Comparison of ENCODE assay signal across 8 cellular contexts in genomic region chr11:36449566-36450390, GRCh38.
A peak's percentile ranks its signal among the peaks of the same experiment; 100 is the strongest.
DNase-seq lines count a peak whose midpoint lies in the region; ATAC-seq, FAIRE-seq and TF ChIP-seq lines count a peak whose summit lies in the region.

No MANE protein-coding gene starts in this region.

- H3K23me2 ChIP-seq in H9 (ENCODE audit: insufficient read length, low read depth, low read length, poor library complexity, severe bottlenecking): no peaks in the 10 kb centered on the region

- ATAC-seq in activated B cell treated with CpG ODN at 0.5 μM for 24 hours (ENCODE audit: low read depth): peak; percentile 64

- no peak overlapping the region for H3K14ac ChIP-seq in H9 (ENCODE audit: insufficient read depth, low read length)
- no peak overlapping the region for H3K14ac ChIP-seq in mesenchymal stem cell (ENCODE audit: low read length in 2 of 2)

- no peak for TF ChIP-seq POLR2A in GM12891 (IDR thresholded peaks at IDR 0.05; ENCODE audit: low read depth, low read length)

- H3K4me1 ChIP-seq in H9 (ENCODE audit: insufficient read depth, low read length) (no peaks in the 10 kb centered on the region; the same call in 1 of the 2 replicates), mesenchymal stem cell (ENCODE audit: control insufficient read depth, insufficient read depth, low read depth, low read length) (peaks cover 43% of the 10 kb centered on the region), smooth muscle cell (ENCODE audit: low read depth) (peaks cover 32% of the 10 kb centered on the region)

- no peaks in the 10 kb centered on the region; the same call in none of the 2 replicates for H3K27me3 Mint-ChIP-seq in H9 (ENCODE audit: low read depth)
- no peaks in the 10 kb centered on the region for H3K27me3 Mint-ChIP-seq in activated B cell treated with CpG ODN at 0.5 μM for 24 hours

- no peak overlapping the region for H2BK20ac ChIP-seq in H9 (ENCODE audit: low read depth, low read length, poor library complexity, severe bottlenecking)

- H3K9me3 Mint-ChIP-seq in H9 (no peaks in the 10 kb centered on the region; a peak in 1 of 5 replicates), activated B cell treated with CpG ODN at 0.5 μM for 24 hours (no peaks in the 10 kb centered on the region)

- H2BK5ac ChIP-seq in H9 (ENCODE audit: insufficient read length, low read length): no peak overlapping the region
- no peak overlapping the region for H2BK5ac ChIP-seq in mesenchymal stem cell (ENCODE audit: low read depth, low read length, poor library complexity, severe bottlenecking)

- no peak overlapping the region for H2BK15ac ChIP-seq in H9 (ENCODE audit: low read depth, low read length)
- no peak overlapping the region for H2BK15ac ChIP-seq in mesenchymal stem cell (ENCODE audit: low read depth, poor library complexity, severe bottlenecking)

- H3K27ac ChIP-seq in H9 (ENCODE audit: insufficient read length, low read depth, low read length) (no peak overlapping the region), mesenchymal stem cell (ENCODE audit: low read length, poor library complexity, severe bottlenecking) (peak overlapping the region; percentile 38), smooth muscle cell (ENCODE audit: low read depth) (no peak overlapping the region)

- H3K18ac ChIP-seq in H9 (ENCODE audit: insufficient read length, low read depth, low read length) (no peak overlapping the region), mesenchymal stem cell (ENCODE audit: low read depth in 1 of 2, low read length in 2 of 2) (peak overlapping the region in 1 of 2 experiments; percentile 28)

- H2BK12ac ChIP-seq in H9 (ENCODE audit: insufficient read length, low read depth, low read length): no peak overlapping the region
- peak overlapping the region in 1 of 2 experiments; percentile 12 for H2BK12ac ChIP-seq in mesenchymal stem cell (ENCODE audit: low read length in 2 of 2)

- H3K27ac Mint-ChIP-seq in H9 (no peak overlapping the region; a peak in 1 of 7 replicates), activated B cell treated with CpG ODN at 0.5 μM for 24 hours (peak overlapping the region; percentile 61)

- no peaks in the 10 kb centered on the region for H3K9me3 ChIP-seq in H9 (ENCODE audit: control insufficient read depth, low read depth, low read length)
- H3K9me3 ChIP-seq in mesenchymal stem cell (ENCODE audit: control insufficient read depth, low read length): no peaks in the 10 kb centered on the region
- no peaks in the 10 kb centered on the region for H3K9me3 ChIP-seq in smooth muscle cell (replicated peaks; ENCODE audit: low read depth)

- H3K23ac ChIP-seq in H9 (ENCODE audit: insufficient read length, low read depth, low read length): no peak overlapping the region
- no peak overlapping the region for H3K23ac ChIP-seq in mesenchymal stem cell (ENCODE audit: low read length in 2 of 2)

- H4K5ac ChIP-seq in H9 (ENCODE audit: insufficient read length, low read depth, low read length): no peak overlapping the region

- H3K36me3 ChIP-seq in mesenchymal stem cell (ENCODE audit: control insufficient read depth in 1 of 2, insufficient read depth in 2 of 2, low read depth in 1 of 2, low read length in 2 of 2) (peaks cover 0 to 57% of the 10 kb centered on the region in 2 experiments), smooth muscle cell (ENCODE audit: low read depth) (peaks cover 6% of the 10 kb centered on the region)

- H3K4me3 ChIP-seq in mesenchymal stem cell (ENCODE audit: insufficient read depth in 1 of 2, low read depth in 1 of 2, low read length in 2 of 2): peak overlapping the region in 1 of 2 experiments; percentile 68
- H3K4me3 ChIP-seq in smooth muscle cell: no peak overlapping the region

- TF ChIP-seq CTCF in H9 (conservative IDR thresholded peaks at IDR 0.05) (no peak), activated B cell treated with CpG ODN at 0.5 μM for 24 hours (IDR thresholded peaks at IDR 0.05) (no peak), smooth muscle cell (IDR thresholded peaks at IDR 0.05; ENCODE audit: borderline replicate concordance, insufficient read depth, poor library complexity, severe bottlenecking) (no peak)

- POLR2A ChIA-PET in activated B cell treated with CpG ODN at 0.5 μM for 24 hours (lab: Charles Lee): no interaction called here

- H3K79me1 ChIP-seq in H9 (ENCODE audit: insufficient read depth, low read depth, low read length, poor library complexity, severe bottlenecking) (no peaks in the 10 kb centered on the region), mesenchymal stem cell (replicated peaks; ENCODE audit: low read length, poor library complexity, severe bottlenecking) (peaks cover 2% of the 10 kb centered on the region)

- H3K56ac ChIP-seq in H9 (ENCODE audit: insufficient read length, low read depth, low read length): no peak overlapping the region

- no peak overlapping the region for H3K4ac ChIP-seq in H9 (ENCODE audit: low read depth, low read length)
- no peak overlapping the region for H3K4ac ChIP-seq in mesenchymal stem cell (ENCODE audit: low read depth in 1 of 2, low read length in 2 of 2)

- DNase-seq in GM12891 (ENCODE audit: insufficient read length, low spot score) (no peak), H9 (peak; percentile 5), activated B cell treated with CpG ODN at 0.5 μM for 24 hours (no peak), mesenchymal stem cell (peak; percentile 27), LoVo (ENCODE audit: low spot score) (no peak), smooth muscle cell (lab: John Stamatoyannopoulos, UW; ENCODE audit: unreplicated experiment) (no peak), AG20443 (ENCODE audit: low spot score) (no peak)
- no peak for DNase-seq in effector CD4-positive, alpha-beta T cell

- H3F3A ChIP-seq in smooth muscle cell (ENCODE audit: low read depth): peaks cover 11% of the 10 kb centered on the region

- no peaks in the 10 kb centered on the region for H3K27me3 ChIP-seq in H9 (ENCODE audit: insufficient read depth, low read length)
- H3K27me3 ChIP-seq in mesenchymal stem cell (ENCODE audit: control insufficient read depth in 1 of 2, insufficient read depth in 1 of 2, low read length in 2 of 2): no peaks in the 10 kb centered on the region
- H3K27me3 ChIP-seq in smooth muscle cell (ENCODE audit: low read depth): no peaks in the 10 kb centered on the region

- peak; percentile 74 for FAIRE-seq in GM12891 (lab: Jason Lieb, UNC)

- H3T11ph ChIP-seq in H9 (ENCODE audit: low read length): no peak overlapping the region

- H3K4me2 ChIP-seq in H9 (ENCODE audit: insufficient read depth, insufficient read length, low read length) (no peak overlapping the region), mesenchymal stem cell (ENCODE audit: low read length, poor library complexity, severe bottlenecking) (no peak overlapping the region), smooth muscle cell (no peak overlapping the region)

- H3K4me3 Mint-ChIP-seq in H9 (no peak overlapping the region), activated B cell treated with CpG ODN at 0.5 μM for 24 hours (peak overlapping the region; percentile 74)

- H2AK5ac ChIP-seq in H9 (ENCODE audit: insufficient read length, low read length) (no peak overlapping the region), mesenchymal stem cell (ENCODE audit: low read length, severe bottlenecking) (peak overlapping the region; percentile 72)

- H4K91ac ChIP-seq in H9 (ENCODE audit: insufficient read length, low read depth, low read length) (no peak overlapping the region), mesenchymal stem cell (ENCODE audit: low read length) (no peak overlapping the region)

- H4K20me1 ChIP-seq in H9 (ENCODE audit: control insufficient read depth, insufficient read depth, insufficient read length): no peaks in the 10 kb centered on the region
- no peaks in the 10 kb centered on the region for H4K20me1 ChIP-seq in smooth muscle cell (ENCODE audit: low read depth)

- peaks cover 17 to 25% of the 10 kb centered on the region in 2 experiments for H3K4me1 Mint-ChIP-seq in H9
- H3K4me1 Mint-ChIP-seq in activated B cell treated with CpG ODN at 0.5 μM for 24 hours: peaks cover 23% of the 10 kb centered on the region

- peaks cover 0 to 7% (median 0%) of the 10 kb centered on the region in 3 experiments; a peak in 3 of 7 replicates for H3K36me3 Mint-ChIP-seq in H9 (ENCODE audit: insufficient read depth in 1 of 3, low read depth in 3 of 3)
- no peaks in the 10 kb centered on the region for H3K36me3 Mint-ChIP-seq in activated B cell treated with CpG ODN at 0.5 μM for 24 hours (ENCODE audit: low read depth)

- WGBS in H9 (ENCODE audit: extremely low coverage, insufficient read length, low lambda C conversion rate): no CpG with 5 or more reads among the region's 6 CpGs
- WGBS in mesenchymal stem cell: 80% methylated on average over 6 of the region's 6 CpGs
- 90% methylated on average over 6 of the region's 6 CpGs for WGBS in smooth muscle cell (ENCODE audit: low lambda C conversion rate)

- H4K8ac ChIP-seq in H9 (replicated peaks; ENCODE audit: insufficient read length, low read depth, low read length) (no peak overlapping the region), mesenchymal stem cell (ENCODE audit: low read length) (peak overlapping the region; percentile 53)

- intact Hi-C loops in activated B cell treated with CpG ODN at 0.5 μM for 24 hours (cut with micrococcal nuclease): loop anchor here (5.0 kb wide), 1 partner anchor 42 kb away; no protein-coding TSS in a partner anchor

- CTCF ChIA-PET in activated B cell treated with CpG ODN at 0.5 μM for 24 hours (lab: Charles Lee): no interaction called here

- H2AFZ ChIP-seq in H9 (ENCODE audit: low read length) (no peak overlapping the region), mesenchymal stem cell (ENCODE audit: low read depth, low read length) (no peak overlapping the region), smooth muscle cell (ENCODE audit: low read depth) (no peak overlapping the region)

- H2BK120ac ChIP-seq in H9 (ENCODE audit: low read depth, low read length, poor library complexity, severe bottlenecking): no peak overlapping the region
- no peak overlapping the region for H2BK120ac ChIP-seq in mesenchymal stem cell (ENCODE audit: low read depth, low read length)

- H3K79me2 ChIP-seq in H9 (ENCODE audit: insufficient read depth, low read length) (no peaks in the 10 kb centered on the region), smooth muscle cell (ENCODE audit: low read depth) (no peaks in the 10 kb centered on the region)

- H3K9ac ChIP-seq in H9 (ENCODE audit: extremely low read depth, insufficient read length, low read length): no peak overlapping the region
- peak overlapping the region; percentile 62 for H3K9ac ChIP-seq in mesenchymal stem cell (ENCODE audit: low read length)
- no peak overlapping the region for H3K9ac ChIP-seq in smooth muscle cell (ENCODE audit: low read depth)

TF ChIP-seq in GM12891, 5 proteins besides CTCF, POLR2A, EP300 and RAD21:
- TF ChIP-seq POU2F2 (IDR thresholded peaks at IDR 0.05; ENCODE audit: low read depth, low read length) (peak; percentile 89; the same call in 1 of the 2 replicates), SPI1 (IDR thresholded peaks at IDR 0.05; ENCODE audit: low read depth, low read length) (peak; percentile 67), POLR2AphosphoS5 (IDR thresholded peaks at IDR 0.05; ENCODE audit: low read depth, low read length) (no peak)

Comparison
In these comparisons a context has a peak if more than half of its experiments do, and no peak if none do; other contexts are left out.
1. DNase-seq: peak in H9 (single experiment) and mesenchymal stem cell (single experiment); none in GM12891 (single experiment), activated B cell treated with CpG ODN at 0.5 μM for 24 hours (single experiment), effector CD4-positive, alpha-beta T cell (single experiment), LoVo (single experiment), smooth muscle cell (single experiment) and AG20443 (single experiment).